In the genomic region with DNA sequence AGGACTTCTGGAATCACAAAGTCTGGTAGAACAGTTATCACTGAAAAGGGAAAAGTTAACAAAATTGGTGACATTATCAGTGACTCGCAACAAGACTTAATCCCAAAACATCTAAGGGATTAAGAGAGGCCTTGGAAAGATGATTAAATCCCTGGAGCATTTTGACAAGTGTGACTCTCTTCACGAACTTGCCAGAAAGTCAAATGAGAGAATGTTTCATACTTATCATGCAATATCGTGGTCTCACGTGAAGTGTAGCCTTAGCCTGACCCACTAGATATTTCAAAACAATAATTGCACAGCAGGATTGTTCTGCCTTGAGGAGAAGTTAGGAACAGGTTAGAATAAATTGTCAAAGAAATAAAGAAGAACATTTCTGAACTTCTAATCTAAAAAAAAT, we compare ENCODE assay signal across 21 cellular contexts.
A peak's percentile ranks its signal among the peaks of the same experiment; 100 is the strongest.
DNase-seq lines count a peak whose midpoint lies in the region; ATAC-seq and TF ChIP-seq lines count a peak whose summit lies in the region.
"Had no signal": no experiment of that assay in that cellular context is flagged by ENCODE, and none has a peak within 500 bp of the region (broad histone marks: within the 10 kb centered on the region; RNA-seq: fewer than 3 reads in every experiment).

No MANE protein-coding gene starts in this region.

- TF ChIP-seq POLR2A in esophagus squamous epithelium (IDR thresholded peaks at IDR 0.05), result no peak
- TF ChIP-seq POLR2A in prostate gland (IDR thresholded peaks at IDR 0.05), result no peak

- TF ChIP-seq CTCF in heart right ventricle (IDR thresholded peaks at IDR 0.05) (no peak), esophagus squamous epithelium (IDR thresholded peaks at IDR 0.05) (no peak), prostate gland (IDR thresholded peaks at IDR 0.05) (no peak), upper lobe of right lung (IDR thresholded peaks at IDR 0.05) (no peak)

- DNase-seq in Right ventricle myocardium inferior (ENCODE audit: missing footprints), result no peak
- DNase-seq in heart right ventricle, result no peak
- DNase-seq in esophagus squamous epithelium (lab: John Stamatoyannopoulos, UW), result no peak
- DNase-seq in prostate gland (ENCODE audit: low spot score), result no peak
- DNase-seq in upper lobe of right lung, result no peak
- no peak for DNase-seq in NCI-H1105 treated with DMSO at 0.1 percent for 48 hours (lab: John Stamatoyannopoulos, UW)
- no peak for DNase-seq in COLO668 (lab: John Stamatoyannopoulos, UW; ENCODE audit: unreplicated experiment)
- DNase-seq in hepatic stellate cell (ENCODE audit: low spot score), result no peak
- DNase-seq: activated CD4-positive, alpha-beta T cell treated with anti-CD3 and anti-CD28 coated beads, Interleukin-2, amount 50 U/mL, for 1 hour; activated CD8-positive, alpha-beta memory T cell treated with anti-CD3 and anti-CD28 coated beads, Interleukin-2, amount 50 U/mL, for 4 hours; activated gamma-delta T cell; anterior cingulate cortex; cerebellar nuclear complex; COR-L47; Karpas-422; kidney; mesendoderm; NCI-H1417 treated with DMSO at 0.1 percent for 48 hours; NCI-H526; nephron progenitor cell had no signal

- H3K27me3 ChIP-seq in heart right ventricle (no peaks in the 10 kb centered on the region), esophagus squamous epithelium (peaks cover 0 to 5% (median 0%) of the 10 kb centered on the region in 4 donors), prostate gland (replicated peaks; ENCODE audit: insufficient read depth) (no peaks in the 10 kb centered on the region), upper lobe of right lung (no peaks in the 10 kb centered on the region)

- H3K4me3 ChIP-seq in heart right ventricle (no peak overlapping the region), esophagus squamous epithelium (no peak overlapping the region), prostate gland (no peak overlapping the region), upper lobe of right lung (no peak overlapping the region)

- H3K9me3 ChIP-seq in heart right ventricle (peaks cover 0 to 2% (median 0%) of the 10 kb centered on the region in 11 donors), esophagus squamous epithelium (no peaks in the 10 kb centered on the region), prostate gland (no peaks in the 10 kb centered on the region), upper lobe of right lung (no peaks in the 10 kb centered on the region)

- ATAC-seq in Right ventricle myocardium inferior (peak; percentile 20), heart right ventricle (no peak), upper lobe of right lung (no peak)

- H3K36me3 ChIP-seq in heart right ventricle (no peaks in the 10 kb centered on the region), esophagus squamous epithelium (no peaks in the 10 kb centered on the region), prostate gland (no peaks in the 10 kb centered on the region), upper lobe of right lung (no peaks in the 10 kb centered on the region)

- H3K4me1 ChIP-seq in heart right ventricle, result peaks cover 0 to 25% (median 12%) of the 10 kb centered on the region in 9 donors
- H3K4me1 ChIP-seq in esophagus squamous epithelium, result peaks cover 0 to 20% (median 7%) of the 10 kb centered on the region in 3 donors
- H3K4me1 ChIP-seq in prostate gland (replicated peaks), result no peaks in the 10 kb centered on the region
- H3K4me1 ChIP-seq in upper lobe of right lung, result no peaks in the 10 kb centered on the region

- H3K27ac ChIP-seq in heart right ventricle (peak overlapping the region in 5 of 10 donors; percentile 2 to 68 (median 9)), esophagus squamous epithelium (peak overlapping the region in 3 of 4 donors; percentile 71 to 86 (median 74)), prostate gland (peak overlapping the region; percentile 6 to 42), upper lobe of right lung (peak overlapping the region; percentile 28)
- H3K27ac ChIP-seq: 22Rv1 had no signal

- intact Hi-C loops in Right ventricle myocardium inferior (cut with DNase I), result no loop called here
- intact Hi-C loops in heart right ventricle (cut with DNase I), result no loop called here
- intact Hi-C loops in esophagus squamous epithelium (cut with DNase I), result no loop called here
- intact Hi-C loops in prostate gland (cut with DNase I), result no loop called here
- intact Hi-C loops in upper lobe of right lung (cut with DNase I), result no loop called here

- WGBS in heart right ventricle, 2 donors, result 17 to 43% methylated on average over 4 of the region's 4 CpGs
- WGBS in esophagus squamous epithelium, 2 donors, result 16 to 30% methylated on average over 4 of the region's 4 CpGs
- WGBS in prostate gland, result 69% methylated on average over 4 of the region's 4 CpGs
